Comparison of ENCODE assay signal across 1 cellular context in the genomic region with DNA sequence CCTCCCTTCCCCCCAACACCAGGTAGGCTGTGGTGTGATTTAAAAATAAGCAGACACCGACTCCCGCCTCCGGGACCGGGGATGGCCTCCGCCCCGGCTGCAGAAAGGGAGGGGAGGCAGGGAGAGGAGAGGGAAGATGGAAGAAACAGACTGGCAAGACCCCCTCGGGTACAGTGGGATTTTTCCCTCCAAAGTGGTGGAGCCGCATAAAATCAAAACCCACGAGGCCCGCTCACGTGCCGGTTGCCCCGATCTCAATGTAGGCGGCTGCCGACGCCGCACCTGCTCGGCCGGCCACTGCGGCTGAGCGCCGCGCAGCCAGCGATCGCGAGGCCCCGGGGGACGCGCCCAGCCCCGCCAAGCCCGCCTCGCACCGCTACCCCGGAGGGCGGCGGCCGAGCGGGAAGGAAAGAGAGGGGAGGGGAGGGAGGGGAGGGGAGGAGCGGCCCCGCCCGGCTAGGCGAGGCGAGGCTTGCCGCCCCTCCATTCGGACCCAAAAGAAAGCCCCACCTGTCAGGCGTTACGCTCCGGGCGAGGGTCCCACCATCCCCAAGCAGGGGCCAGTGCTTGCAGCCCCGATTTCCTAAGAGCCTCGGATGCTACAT.
TF ChIP-seq lines count a peak whose summit lies in the region.

No MANE protein-coding gene starts in this region.

TF ChIP-seq in A549, 52 proteins besides CTCF, POLR2A, EP300 and RAD21 (continued from another document):
- no peak for TF ChIP-seq MAFK (IDR thresholded peaks at IDR 0.05; ENCODE audit: partially characterized antibody)
- no peak for TF ChIP-seq NPAS2 (CRISPR knock-in tag; IDR thresholded peaks at IDR 0.05; ENCODE audit: borderline replicate concordance)
- TF ChIP-seq, protein P1, sequence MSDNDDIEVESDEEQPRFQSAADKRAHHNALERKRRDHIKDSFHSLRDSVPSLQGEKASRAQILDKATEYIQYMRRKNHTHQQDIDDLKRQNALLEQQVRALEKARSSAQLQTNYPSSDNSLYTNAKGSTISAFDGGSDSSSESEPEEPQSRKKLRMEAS (IDR thresholded peaks at IDR 0.05) = peak; percentile 78
- TF ChIP-seq, protein P2, sequence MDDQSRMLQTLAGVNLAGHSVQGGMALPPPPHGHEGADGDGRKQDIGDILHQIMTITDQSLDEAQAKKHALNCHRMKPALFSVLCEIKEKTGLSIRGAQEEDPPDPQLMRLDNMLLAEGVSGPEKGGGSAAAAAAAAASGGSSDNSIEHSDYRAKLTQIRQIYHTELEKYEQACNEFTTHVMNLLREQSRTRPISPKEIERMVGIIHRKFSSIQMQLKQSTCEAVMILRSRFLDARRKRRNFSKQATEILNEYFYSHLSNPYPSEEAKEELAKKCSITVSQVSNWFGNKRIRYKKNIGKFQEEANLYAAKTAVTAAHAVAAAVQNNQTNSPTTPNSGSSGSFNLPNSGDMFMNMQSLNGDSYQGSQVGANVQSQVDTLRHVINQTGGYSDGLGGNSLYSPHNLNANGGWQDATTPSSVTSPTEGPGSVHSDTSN (IDR thresholded peaks at IDR 0.05) = no peak
- TF ChIP-seq FOXS1 (CRISPR knock-in tag; IDR thresholded peaks at IDR 0.05) = no peak
- TF ChIP-seq POLR2AphosphoS2 (conservative IDR thresholded peaks at IDR 0.05; ENCODE audit: low read length) = no peak
- no peak for TF ChIP-seq EHMT2 (IDR thresholded peaks at IDR 0.05; ENCODE audit: low read depth)
- TF ChIP-seq ZSCAN20 (CRISPR knock-in tag; IDR thresholded peaks at IDR 0.05) = no peak
